8 cellular contexts compared by ENCODE assay signal in genomic region chr7:139108256-139109187, GRCh38. TPM values are rescaled to one million over a fixed set of nuclear protein-coding genes. Genes with fewer than 3 reads are reported as not detected.
A peak's percentile ranks its signal among the peaks of the same experiment; 100 is the strongest.
DNase-seq lines count a peak whose midpoint lies in the region; ATAC-seq and TF ChIP-seq lines count a peak whose summit lies in the region.

No MANE protein-coding gene starts in this region.

- intact Hi-C loops in CD8-positive, alpha-beta T cell (cut with DNase I, micrococcal nuclease): loop anchor here (1.0 to 10.0 kb wide), 10 partner anchors 13 to 1369 kb away; partner anchors contain the start of genes UBN2 (in 2 of the 2), LUC7L2 (in 1 of the 2), MKRN1 (in 1 of the 2) and TRIM24 (in 1 of the 2)

- no peak for ATAC-seq in CD8-positive, alpha-beta T cell
- ATAC-seq in GM19395 (IDR thresholded peaks at IDR 0.05; ENCODE audit: unreplicated experiment) (peak; percentile 4), naive B cell (ENCODE audit: low read depth in 2 of 2) (no peak)

- H3K27me3 Mint-ChIP-seq in CD8-positive, alpha-beta T cell (ENCODE audit: low read depth): no peaks in the 10 kb centered on the region
- no peaks in the 10 kb centered on the region for H3K27me3 Mint-ChIP-seq in naive B cell

- CTCF ChIA-PET in CD8-positive, alpha-beta T cell (lab: Charles Lee): interaction anchor here (2.8 kb wide), 1 partner anchor 13 kb away, joined by 14 read pairs; no protein-coding TSS in a partner anchor

- H3K4me3 ChIP-seq in CD8-positive, alpha-beta T cell (ENCODE audit: low read depth, low read length): peak overlapping the region; percentile 81

- peaks cover 48% of the 10 kb centered on the region for H3K4me1 Mint-ChIP-seq in CD8-positive, alpha-beta T cell (ENCODE audit: low read depth)
- H3K4me1 Mint-ChIP-seq in naive B cell: peaks cover 39 to 63% (median 59%) of the 10 kb centered on the region in 3 donors

- peak in 2 of 7 experiments; percentile 29 to 33 for DNase-seq in CD8-positive, alpha-beta T cell
- DNase-seq in HK-2 (ENCODE audit: unreplicated experiment) (peak; percentile 48), SW480 (ENCODE audit: low spot score) (peak; percentile 39), erythroblast (lab: John Stamatoyannopoulos, UW) (peak; percentile 58 to 73), naive B cell (peak; percentile 50), globus pallidus (ENCODE audit: low spot score) (no peak), superior temporal gyrus (ENCODE audit: extremely low spot score) (no peak)

- H3K27ac Mint-ChIP-seq in CD8-positive, alpha-beta T cell: peak overlapping the region; percentile 99
- H3K27ac Mint-ChIP-seq in naive B cell: peak overlapping the region; percentile 96 to 100 (median 99)

- H3K36me3 Mint-ChIP-seq in CD8-positive, alpha-beta T cell: peaks cover 47% of the 10 kb centered on the region
- H3K36me3 Mint-ChIP-seq in naive B cell: peaks cover 8 to 21% of the 10 kb centered on the region in 2 donors

- POLR2A ChIA-PET in CD8-positive, alpha-beta T cell (lab: Charles Lee): interaction anchor here (2.7 kb wide), 1 partner anchor 14 kb away, joined by 18 read pairs; no protein-coding TSS in a partner anchor

- no peaks in the 10 kb centered on the region for H3K27me3 ChIP-seq in CD8-positive, alpha-beta T cell (ENCODE audit: insufficient read depth, low read length)

- no peaks in the 10 kb centered on the region for H3K36me3 ChIP-seq in CD8-positive, alpha-beta T cell (ENCODE audit: insufficient read depth, low read length)

- TF ChIP-seq CTCF in CD8-positive, alpha-beta T cell (IDR thresholded peaks at IDR 0.05): no peak

- TF ChIP-seq POLR2A in erythroblast (IDR thresholded peaks at IDR 0.05; ENCODE audit: low read length): no peak

- H3K27ac ChIP-seq in CD8-positive, alpha-beta T cell (ENCODE audit: low read depth, low read length): peak overlapping the region; percentile 98

- H3K4me1 ChIP-seq in CD8-positive, alpha-beta T cell (ENCODE audit: insufficient read depth, low read length): peaks cover 18% of the 10 kb centered on the region

- peak overlapping the region; percentile 96 for H3K4me3 Mint-ChIP-seq in CD8-positive, alpha-beta T cell
- H3K4me3 Mint-ChIP-seq in naive B cell: peak overlapping the region; percentile 96 to 100 (median 98)

- no peaks in the 10 kb centered on the region for H3K9me3 ChIP-seq in CD8-positive, alpha-beta T cell (ENCODE audit: low read length)

- H3K9me3 Mint-ChIP-seq in CD8-positive, alpha-beta T cell: no peaks in the 10 kb centered on the region
- peaks cover 0 to 9% (median 2%) of the 10 kb centered on the region in 7 donors for H3K9me3 Mint-ChIP-seq in naive B cell

RNA-seq across cellular contexts. Expression of gene ZC3HAV1, which starts 1.0 kb away (rescaled TPM):
- 100 to 1,000 TPM; 194 to 198 TPM for total RNA-seq in CD8-positive, alpha-beta T cell
- polyA plus RNA-seq in naive B cell (ENCODE audit: low read depth in 6 of 6): 100 to 1,000 TPM in 3 of 6 donors, 10 to 100 TPM in 3; 64.8 to 129 (median 99.7) TPM

Comparison
In these comparisons a context has a peak if more than half of its experiments do, and no peak if none do; other contexts are left out.
1. DNase-seq: peak in HK-2 (single experiment), SW480 (single experiment), erythroblast (2 of 2) and naive B cell (single experiment); none in globus pallidus (single experiment) and superior temporal gyrus (single experiment).